Comparison of ENCODE assay signal across 10 cellular contexts in the genomic region with DNA sequence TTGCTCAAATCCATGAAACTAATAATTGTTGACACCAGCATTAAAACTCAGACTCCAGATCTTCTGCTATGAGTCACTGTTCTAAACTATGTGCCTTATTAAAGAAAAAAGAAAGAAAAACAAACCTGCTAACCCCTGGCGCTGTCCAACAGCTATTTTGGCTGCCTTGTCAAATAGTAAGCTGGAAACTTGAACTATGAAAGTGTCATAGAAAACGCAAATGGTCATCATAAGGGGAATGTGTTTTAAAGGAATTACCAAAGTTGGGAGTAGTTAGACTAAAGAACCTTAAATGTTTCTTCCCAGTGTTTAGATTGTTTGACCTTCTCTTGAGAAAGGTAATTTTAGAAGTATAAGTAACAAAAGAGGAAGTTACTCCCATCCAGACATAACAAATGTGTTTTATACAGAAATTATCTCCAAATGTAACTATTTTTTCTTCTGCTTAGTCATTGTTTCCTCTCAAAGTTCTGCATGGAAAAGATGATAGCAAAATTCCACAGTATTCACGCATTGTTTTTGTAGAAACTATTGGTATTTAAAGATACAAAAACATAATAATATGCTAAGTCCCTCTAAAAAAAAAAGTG.
DNase-seq lines count a peak whose midpoint lies in the region; ATAC-seq and TF ChIP-seq lines count a peak whose summit lies in the region.
"Had no signal": no experiment of that assay in that cellular context is flagged by ENCODE, and none has a peak within 500 bp of the region (broad histone marks: within the 10 kb centered on the region; RNA-seq: fewer than 3 reads in every experiment).

No MANE protein-coding gene starts in this region.

- no peaks in the 10 kb centered on the region for H3K27me3 Mint-ChIP-seq in nephron progenitor cell (ENCODE audit: low read depth, poor library complexity)
- H3K27me3 Mint-ChIP-seq: central memory CD8-positive, alpha-beta T cell had no signal

- in situ Hi-C loops in KBM-7 (cut with MboI; ENCODE audit: low pct_unique_long_range_greater_than_20kb, low sequenced_read_pairs), result no loop called here

- 32 to 45% (median 35%) methylated on average over 3 of the region's 3 CpGs for WGBS in heart left ventricle, 4 donors
- WGBS in testis, 2 donors, result 22 to 30% methylated on average over 3 of the region's 3 CpGs

- no peaks in the 10 kb centered on the region for H3K9me3 ChIP-seq in ascending aorta
- H3K9me3 ChIP-seq in heart left ventricle, result no peaks in the 10 kb centered on the region
- H3K9me3 ChIP-seq in testis, result no peaks in the 10 kb centered on the region

- TF ChIP-seq CTCF in ascending aorta (IDR thresholded peaks at IDR 0.05) (no peak), heart left ventricle (IDR thresholded peaks at IDR 0.05) (no peak), testis (IDR thresholded peaks at IDR 0.05) (no peak), nephron progenitor cell (IDR thresholded peaks at IDR 0.05) (no peak)

- H3K9me3 Mint-ChIP-seq in nephron progenitor cell, result no peaks in the 10 kb centered on the region
- H3K9me3 Mint-ChIP-seq: central memory CD8-positive, alpha-beta T cell had no signal

- H3K36me3 Mint-ChIP-seq in nephron progenitor cell (ENCODE audit: low read depth), result peaks cover 41% of the 10 kb centered on the region

- H3K27me3 ChIP-seq in ascending aorta, result no peaks in the 10 kb centered on the region
- H3K27me3 ChIP-seq in heart left ventricle, result no peaks in the 10 kb centered on the region
- no peaks in the 10 kb centered on the region for H3K27me3 ChIP-seq in testis

- no peak overlapping the region for H3K27ac Mint-ChIP-seq in nephron progenitor cell

- no peak overlapping the region for H3K4me3 Mint-ChIP-seq in nephron progenitor cell
- H3K4me3 Mint-ChIP-seq: central memory CD8-positive, alpha-beta T cell had no signal

- intact Hi-C loops in ascending aorta (cut with DNase I), result no loop called here
- intact Hi-C loops in heart left ventricle (cut with DNase I), result loop anchor here in 1 of 10 donors (5.0 kb wide), 1 partner anchor 200 kb away; no protein-coding TSS in a partner anchor
- intact Hi-C loops in testis (cut with DNase I; ENCODE audit: low total_unique reads), result no loop called here
- intact Hi-C loops in posterior cingulate gyrus (cut with DNase I), result no loop called here

- H3K4me3 ChIP-seq in ascending aorta, result peak overlapping the region in 1 of 2 donors; percentile 9
- H3K4me3 ChIP-seq in heart left ventricle, result no peak overlapping the region
- H3K4me3 ChIP-seq in testis, result no peak overlapping the region

- peak in 3 of 4 donors; percentile 66 to 89 (median 87) for ATAC-seq in heart left ventricle

- H3K27ac ChIP-seq in ascending aorta, result peak overlapping the region; percentile 78 to 79
- H3K27ac ChIP-seq in heart left ventricle, result peak overlapping the region in 11 of 12 donors; percentile 1 to 66 (median 26)
- peak overlapping the region; percentile 32 to 38 for H3K27ac ChIP-seq in testis

- H3K36me3 ChIP-seq in ascending aorta (no peaks in the 10 kb centered on the region), heart left ventricle (peaks cover 0 to 12% (median 0%) of the 10 kb centered on the region in 9 donors), testis (ENCODE audit: low read depth, missing control alignments) (no peaks in the 10 kb centered on the region)

- no peaks in the 10 kb centered on the region for H3K4me1 Mint-ChIP-seq in nephron progenitor cell
- H3K4me1 Mint-ChIP-seq: central memory CD8-positive, alpha-beta T cell had no signal

- H3K4me1 ChIP-seq in ascending aorta (peaks cover 5 to 29% of the 10 kb centered on the region in 2 donors), heart left ventricle (peaks cover 0 to 20% (median 3%) of the 10 kb centered on the region in 12 donors), testis (peaks cover 10% of the 10 kb centered on the region)

- DNase-seq in KBM-7 (peak; percentile 41), ascending aorta (ENCODE audit: low spot score in 2 of 2) (peak in 1 of 2 donors; percentile 77), heart left ventricle (peak in 4 of 5 donors; percentile 21 to 30 (median 26)), testis (peak; percentile 21), posterior cingulate gyrus (no peak), nephron progenitor cell (no peak)
- DNase-seq in activated CD4-positive, alpha-beta T cell treated with anti-CD3 and anti-CD28 coated beads for 48 hours, result no peak
- DNase-seq: activated CD4-positive, alpha-beta T cell treated with anti-CD3 and anti-CD28 coated beads, Interleukin-2, amount 50 U/mL, for 1 hour; NCI-H774 had no signal

- TF ChIP-seq POLR2A in heart left ventricle (IDR thresholded peaks at IDR 0.05), result no peak
- TF ChIP-seq POLR2A in testis (IDR thresholded peaks at IDR 0.05), result no peak

Comparison
In these comparisons a context has a peak if more than half of its experiments do, and no peak if none do; other contexts are left out.
1. DNase-seq: peak in KBM-7 (single experiment), heart left ventricle (4 of 5) and testis (single experiment); none in posterior cingulate gyrus (0 of 10), nephron progenitor cell (single experiment) and activated CD4-positive, alpha-beta T cell treated with anti-CD3 and anti-CD28 coated beads for 48 hours (single experiment).
2. H3K27ac ChIP-seq: peak in every context shown above with its lines; median percentile 78 in ascending aorta; 35 in testis; 26 in heart left ventricle.